2 cellular contexts compared by ENCODE assay signal in genomic region chr5:112752335-112752734, GRCh38.
TF ChIP-seq lines count a peak whose summit lies in the region.

No MANE protein-coding gene starts in this region.

TF ChIP-seq in IMR-90, 13 proteins besides CTCF, POLR2A, EP300 and RAD21:
- TF ChIP-seq BHLHE40 (IDR thresholded peaks at IDR 0.05; ENCODE audit: low read depth, low read length) (no peak), MAFK (IDR thresholded peaks at IDR 0.05; ENCODE audit: low read depth, low read length) (no peak), NFE2L2 (IDR thresholded peaks at IDR 0.05; ENCODE audit: low read depth, low read length) (no peak), CEBPB (IDR thresholded peaks at IDR 0.05; ENCODE audit: low read depth, low read length) (no peak), RFX5 (IDR thresholded peaks at IDR 0.05; ENCODE audit: low read depth, low read length) (no peak), SMC3 (IDR thresholded peaks at IDR 0.05; ENCODE audit: low read depth, low read length) (no peak), MAZ (IDR thresholded peaks at IDR 0.05; ENCODE audit: borderline replicate concordance, low read depth, low read length) (no peak), USF2 (IDR thresholded peaks at IDR 0.05; ENCODE audit: low read depth, low read length) (no peak), CHD1 (IDR thresholded peaks at IDR 0.05; ENCODE audit: low read depth, low read length) (no peak), FOS (IDR thresholded peaks at IDR 0.05; ENCODE audit: low read depth, low read length) (no peak), MXI1 (IDR thresholded peaks at IDR 0.05; ENCODE audit: borderline replicate concordance, low read depth, low read length) (no peak), RCOR1 (IDR thresholded peaks at IDR 0.05; ENCODE audit: insufficient replicate concordance, low read length) (no peak), ELK1 (IDR thresholded peaks at IDR 0.05; ENCODE audit: borderline replicate concordance, low read depth, low read length) (no peak)

TF ChIP-seq in GM12878, 131 proteins besides CTCF, POLR2A, EP300 and RAD21:
- TF ChIP-seq MYC (IDR thresholded peaks at IDR 0.05; ENCODE audit: insufficient read depth, insufficient read length, insufficient replicate concordance, low read length, severe bottlenecking) (no peak), JUNB (IDR thresholded peaks at IDR 0.05) (no peak), NRF1 (conservative IDR thresholded peaks at IDR 0.05; ENCODE audit: low read depth, low read length) (no peak), E4F1 (IDR thresholded peaks at IDR 0.05; ENCODE audit: borderline replicate concordance, partially characterized antibody) (no peak), PBX3 (IDR thresholded peaks at IDR 0.05; ENCODE audit: insufficient replicate concordance, low read depth, low read length) (no peak), YY1 (IDR thresholded peaks at IDR 0.05; ENCODE audit: low read depth, low read length) (no peak)
